ENCODE assay signal across 13 cellular contexts in the genomic region with DNA sequence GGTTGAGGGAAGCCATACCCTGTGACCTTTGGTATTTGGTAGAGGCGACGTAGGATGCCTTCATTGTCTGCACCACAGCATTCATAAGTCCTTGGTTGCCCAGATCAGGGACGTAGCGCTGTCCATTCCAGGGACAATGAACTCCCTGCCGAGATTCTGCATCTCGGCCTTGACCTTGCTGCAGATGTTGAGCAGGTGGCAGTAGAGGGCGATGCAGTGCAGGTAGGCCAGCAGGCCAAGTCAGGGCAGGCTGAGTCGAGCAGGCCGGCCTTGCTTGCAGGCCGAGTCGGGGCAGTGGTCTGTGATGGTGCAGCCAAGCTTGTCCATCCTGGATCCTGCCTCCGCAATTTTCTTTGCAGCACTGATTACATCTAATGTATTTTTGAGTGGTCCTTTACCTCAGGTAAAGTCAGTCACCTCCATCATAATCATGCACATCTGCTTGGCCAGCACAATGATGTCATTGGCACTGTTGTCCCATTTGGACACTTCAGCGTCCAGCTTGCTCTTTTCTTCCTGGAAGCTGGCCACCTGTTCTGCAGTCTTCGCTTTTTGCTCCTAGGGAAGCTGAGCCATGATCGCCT.
DNase-seq lines count a peak whose midpoint lies in the region; ATAC-seq, FAIRE-seq and TF ChIP-seq lines count a peak whose summit lies in the region.
"Had no signal": no experiment of that assay in that cellular context is flagged by ENCODE, and none has a peak within 500 bp of the region (broad histone marks: within the 10 kb centered on the region; RNA-seq: fewer than 3 reads in every experiment).

No MANE protein-coding gene starts in this region.

- POLR2A ChIA-PET in A549 (lab: Yijun Ruan, JAX): no interaction called here

- WGBS in A549 (ENCODE audit: missing lambda C conversion rate): 86% methylated on average over 15 of the region's 15 CpGs
- 82 to 88% methylated on average over 10 to 15 of the region's 15 CpGs for WGBS in esophagus squamous epithelium, 2 donors

- TF ChIP-seq POLR2A in A549 (IDR thresholded peaks at IDR 0.05; ENCODE audit: low read length) (no peak), esophagus squamous epithelium (IDR thresholded peaks at IDR 0.05) (no peak)

- H3K36me3 ChIP-seq in RWPE2 (ENCODE audit: low read depth) (no peaks in the 10 kb centered on the region), esophagus squamous epithelium (no peaks in the 10 kb centered on the region)
- H3K36me3 ChIP-seq: BLaER1 treated with 17β-estradiol and CSF1 and Interleukin-3, amounts not matched to agents 10 nM and 100 nM; SJCRH30; tibial nerve had no signal

- H3K4me2 ChIP-seq in A549: no peak overlapping the region
- H3K4me2 ChIP-seq: BLaER1 treated with 17β-estradiol and CSF1 and Interleukin-3, amounts not matched to agents 10 nM and 100 nM had no signal

- H3K27ac ChIP-seq in A549: no peak overlapping the region
- no peak overlapping the region for H3K27ac ChIP-seq in RWPE2 (ENCODE audit: poor library complexity, severe bottlenecking)
- H3K27ac ChIP-seq in esophagus squamous epithelium: no peak overlapping the region
- H3K27ac ChIP-seq: BLaER1 treated with 17β-estradiol and CSF1 and Interleukin-3, amounts not matched to agents 10 nM and 100 nM; SJCRH30; tibial nerve had no signal

- no peak for TF ChIP-seq CTCF in A549 (IDR thresholded peaks at IDR 0.05)
- TF ChIP-seq CTCF in GM12874 (IDR thresholded peaks at IDR 0.05; ENCODE audit: insufficient read depth, low read depth, low read length): peak; percentile 40
- TF ChIP-seq CTCF in RWPE2 (IDR thresholded peaks at IDR 0.05; ENCODE audit: poor library complexity, severe bottlenecking): peak; percentile 16
- peak in 2 of 6 experiments; percentile 11 to 36 for TF ChIP-seq CTCF in esophagus squamous epithelium (IDR thresholded peaks at IDR 0.05)

- intact Hi-C loops in esophagus squamous epithelium (cut with DNase I): no loop called here

- H3K9me3 ChIP-seq in A549 (no peaks in the 10 kb centered on the region), RWPE2 (ENCODE audit: severe bottlenecking) (no peaks in the 10 kb centered on the region), esophagus squamous epithelium (no peaks in the 10 kb centered on the region)
- H3K9me3 ChIP-seq: SJCRH30, tibial nerve had no signal

- peak; percentile 17 to 28; a peak in 1 of 5 replicates for TF ChIP-seq RAD21 in A549 (conservative IDR thresholded peaks at IDR 0.05 in 1 of 2, IDR thresholded peaks at IDR 0.05 in 1 of 2)

- DNase-seq in A549 (ENCODE audit: low read depth in 1 of 2, low spot score in 1 of 2) (peak in 1 of 2 experiments; percentile 21), RWPE2 (ENCODE audit: low spot score) (no peak), iPS-NIHi11 (ENCODE audit: low spot score) (peak; percentile 64), amygdala (lab: John Stamatoyannopoulos, UW) (no peak), esophagus squamous epithelium (lab: John Stamatoyannopoulos, UW) (no peak)
- DNase-seq: activated naive CD8-positive, alpha-beta T cell treated with anti-CD3 and anti-CD28 coated beads for 36 hours; glutamatergic neuron; SJCRH30 had no signal

- CTCF ChIA-PET in A549 (lab: Yijun Ruan, JAX): interaction anchor here (1.0 to 1.5 kb wide), 2 partner anchors 9 to 80 kb away, joined by 3 to 5 read pairs; no protein-coding TSS in a partner anchor

- ATAC-seq in A549: peak; percentile 30 to 57; a peak in 4 of 6 replicates
- no peak for ATAC-seq in RWPE2 (ENCODE audit: low read depth)
- ATAC-seq in GM19463 (IDR thresholded peaks at IDR 0.05; ENCODE audit: unreplicated experiment): no peak
- no peak for ATAC-seq in GM21360 (IDR thresholded peaks at IDR 0.05; ENCODE audit: unreplicated experiment)

- no peaks in the 10 kb centered on the region for H3K4me1 ChIP-seq in A549
- H3K4me1 ChIP-seq in RWPE2 (ENCODE audit: insufficient read depth, poor library complexity, severe bottlenecking): no peaks in the 10 kb centered on the region
- H3K4me1 ChIP-seq in esophagus squamous epithelium: peaks cover 0 to 15% (median 0%) of the 10 kb centered on the region in 3 donors
- H3K4me1 ChIP-seq: BLaER1 treated with 17β-estradiol and CSF1 and Interleukin-3, amounts not matched to agents 10 nM and 100 nM; SJCRH30; tibial nerve had no signal

- no peak for FAIRE-seq in A549 (lab: Jason Lieb, UNC)

- H3K4me3 ChIP-seq in A549 (no peak overlapping the region), RWPE2 (ENCODE audit: severe bottlenecking) (no peak overlapping the region), esophagus squamous epithelium (no peak overlapping the region)
- H3K4me3 ChIP-seq: BLaER1 treated with 17β-estradiol and CSF1 and Interleukin-3, amounts not matched to agents 10 nM and 100 nM; SJCRH30; tibial nerve had no signal

- H3K27me3 ChIP-seq in RWPE2 (ENCODE audit: insufficient read depth, poor library complexity, severe bottlenecking) (no peaks in the 10 kb centered on the region), esophagus squamous epithelium (no peaks in the 10 kb centered on the region)
- H3K27me3 ChIP-seq: BLaER1 treated with 17β-estradiol and CSF1 and Interleukin-3, amounts not matched to agents 10 nM and 100 nM; SJCRH30; tibial nerve had no signal

- no peak for TF ChIP-seq EP300 in A549 (IDR thresholded peaks at IDR 0.05)

TF ChIP-seq in A549, 52 proteins besides CTCF, POLR2A, EP300 and RAD21:
- TF ChIP-seq POLR2AphosphoS2 (conservative IDR thresholded peaks at IDR 0.05; ENCODE audit: low read length) (no peak), SMC3 (IDR thresholded peaks at IDR 0.05) (peak; percentile 30; the same call in 1 of the 3 replicates)

Comparison
In these comparisons a context has a peak if more than half of its experiments do, and no peak if none do; other contexts are left out.
1. ATAC-seq: peak in A549 (2 of 2); none in RWPE2 (single experiment), GM19463 (single experiment) and GM21360 (single experiment).